ENCODE assay signal across 23 cellular contexts in the genomic region with DNA sequence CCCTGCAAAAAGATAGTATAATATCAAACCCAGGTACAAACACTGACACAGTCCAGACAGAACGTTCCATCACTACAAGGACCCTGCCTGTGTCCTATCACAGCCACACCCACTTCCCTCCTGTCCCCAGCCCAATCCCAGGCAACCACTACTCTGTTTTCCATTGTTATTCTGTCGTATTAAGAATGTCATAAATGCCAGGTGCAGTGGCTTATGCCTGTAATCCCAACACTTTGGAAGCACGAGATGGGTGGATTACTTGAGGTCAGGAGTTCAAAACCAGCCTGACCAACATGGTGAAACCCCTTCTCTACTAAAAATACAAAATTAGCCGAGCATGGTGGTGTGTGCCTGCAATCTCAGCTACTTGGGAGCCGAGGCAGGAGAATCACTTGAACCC.
DNase-seq lines count a peak whose midpoint lies in the region; ATAC-seq and TF ChIP-seq lines count a peak whose summit lies in the region.
"Had no signal": no experiment of that assay in that cellular context is flagged by ENCODE, and none has a peak within 500 bp of the region (broad histone marks: within the 10 kb centered on the region; RNA-seq: fewer than 3 reads in every experiment).

No MANE protein-coding gene starts in this region.

- no peaks in the 10 kb centered on the region for H3K4me1 Mint-ChIP-seq in progenitor cell of endocrine pancreas (ENCODE audit: low read depth)

- BruUV-seq in PC-3 (replicated peaks; lab: Mats Ljungman, UMichigan), result no TSS peak

- H3K4me1 ChIP-seq in BLaER1, result peaks cover 57% of the 10 kb centered on the region
- H3K4me1 ChIP-seq in PC-3 (ENCODE audit: insufficient read depth, low read length), result peaks cover 18% of the 10 kb centered on the region

- peak overlapping the region; percentile 74 for H3K27ac Mint-ChIP-seq in progenitor cell of endocrine pancreas
- H3K27ac Mint-ChIP-seq: CD4-positive, CD25-positive, alpha-beta regulatory T cell; HFFc6 had no signal

- H3K9me2 ChIP-seq in PC-3 (replicated peaks; ENCODE audit: low read length), result no peaks in the 10 kb centered on the region

- no peak overlapping the region for H2AFZ ChIP-seq in PC-3 (ENCODE audit: low read length)

- H3K4me2 ChIP-seq in BLaER1, result peak overlapping the region; percentile 11
- H3K4me2 ChIP-seq in PC-3 (ENCODE audit: low read length), result peak overlapping the region; percentile 39; the same call in 1 of the 2 replicates

- peaks cover 16% of the 10 kb centered on the region for H3K9me3 ChIP-seq in BLaER1
- H3K9me3 ChIP-seq in PC-3 (ENCODE audit: low read length), result no peaks in the 10 kb centered on the region
- H3K9me3 ChIP-seq: MG63 had no signal

- no peak overlapping the region for H3K9ac ChIP-seq in BLaER1
- H3K9ac ChIP-seq in PC-3 (ENCODE audit: low read length), result no peak overlapping the region

- no peaks in the 10 kb centered on the region for H3K79me2 ChIP-seq in PC-3 (ENCODE audit: low read length)

- H3F3A ChIP-seq in PC-3 (ENCODE audit: low read length, unreplicated experiment), result no peaks in the 10 kb centered on the region

- H3K36me3 Mint-ChIP-seq in progenitor cell of endocrine pancreas (ENCODE audit: insufficient read depth), result peaks cover 17% of the 10 kb centered on the region
- H3K36me3 Mint-ChIP-seq: CD4-positive, CD25-positive, alpha-beta regulatory T cell had no signal

- no peaks in the 10 kb centered on the region for H3K27me3 Mint-ChIP-seq in progenitor cell of endocrine pancreas
- H3K27me3 Mint-ChIP-seq: CD4-positive, CD25-positive, alpha-beta regulatory T cell had no signal

- POLR2A ChIA-PET in PC-3 (lab: Charles Lee; ENCODE audit: unreplicated experiment), result no interaction called here

- H4K20me1 ChIP-seq in BLaER1, result no peaks in the 10 kb centered on the region
- H4K20me1 ChIP-seq in PC-3 (ENCODE audit: low read length), result no peaks in the 10 kb centered on the region

- no peak overlapping the region for H3K27ac ChIP-seq in BLaER1
- H3K27ac ChIP-seq in PC-3 (ENCODE audit: low read length), result peak overlapping the region; percentile 38
- H3K27ac ChIP-seq: RWPE1, SK-N-MC had no signal

- no peak for ATAC-seq in PC-3

- DNase-seq in PC-3 (no peak), glomerular visceral epithelial cell (ENCODE audit: extremely low spot score) (peak; percentile 38), progenitor cell of endocrine pancreas (ENCODE audit: low spot score, unreplicated experiment) (no peak), NCI-H1436 treated with DMSO at 0.1 percent for 48 hours (lab: John Stamatoyannopoulos, UW) (no peak), cerebellum (ENCODE audit: low spot score) (no peak)
- DNase-seq in NK-92 treated with Interleukin-12 subunit alpha and Interleukin-12 subunit beta, amount 100 ng/mL, for 24 hours (lab: John Stamatoyannopoulos, UW), result no peak
- DNase-seq: AML-193; CD4-positive, CD25-positive, alpha-beta regulatory T cell; COR-L47; DMS79; Kasumi-1; MG63; NCI-H1417; NCI-H187; NCI-H2107; NCI-H510A; NCI-H774; OCI-M1; SHP77 treated with DMSO at 0.1 percent for 48 hours had no signal

- H3K36me3 ChIP-seq in BLaER1 (no peaks in the 10 kb centered on the region), PC-3 (ENCODE audit: low read depth, low read length) (no peaks in the 10 kb centered on the region)
- H3K36me3 ChIP-seq: MG63 had no signal

- CTCF ChIA-PET in PC-3 (lab: Charles Lee), result no interaction called here

- no peak overlapping the region for H3K4me3 Mint-ChIP-seq in progenitor cell of endocrine pancreas (ENCODE audit: low read depth)
- H3K4me3 Mint-ChIP-seq: CD4-positive, CD25-positive, alpha-beta regulatory T cell; HFFc6 had no signal

- intact Hi-C loops in PC-3 (cut with micrococcal nuclease), result no loop called here

- peaks cover 16% of the 10 kb centered on the region for H3K9me3 Mint-ChIP-seq in progenitor cell of endocrine pancreas (ENCODE audit: low read depth)

- no peak for TF ChIP-seq CTCF in PC-3 (conservative IDR thresholded peaks at IDR 0.05; ENCODE audit: low read depth, low read length)
- no peak for TF ChIP-seq CTCF in progenitor cell of endocrine pancreas (IDR thresholded peaks at IDR 0.05; ENCODE audit: unreplicated experiment)

- H3K27me3 ChIP-seq in BLaER1, result no peaks in the 10 kb centered on the region
- H3K27me3 ChIP-seq in PC-3 (ENCODE audit: low read length), result no peaks in the 10 kb centered on the region
- H3K27me3 ChIP-seq: MG63 had no signal

- no peak overlapping the region for H3K4me3 ChIP-seq in BLaER1
- no peak overlapping the region for H3K4me3 ChIP-seq in PC-3 (ENCODE audit: low read length)
- H3K4me3 ChIP-seq: MG63, SK-N-MC had no signal
